Comparison of ENCODE assay signal across 25 cellular contexts in the genomic region with DNA sequence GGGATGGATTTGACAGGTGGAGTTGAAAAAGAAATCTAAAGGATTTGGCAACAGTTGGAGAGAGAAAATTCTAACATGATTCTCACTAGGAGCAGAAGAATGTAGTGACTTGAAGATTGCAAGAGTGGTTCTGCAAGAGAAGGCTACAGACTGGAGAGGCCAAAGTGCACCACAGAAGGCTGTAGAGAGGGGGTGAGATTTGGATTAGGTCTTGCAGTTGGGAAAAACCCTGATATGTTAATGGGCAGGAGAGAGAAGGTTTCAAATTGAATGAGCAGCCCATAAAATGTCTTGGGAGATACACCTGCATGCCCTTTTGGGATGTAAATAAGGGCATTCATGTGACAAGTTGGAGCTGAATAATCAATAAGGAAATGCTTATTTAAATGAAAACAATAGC. TPM values are rescaled to one million over a fixed set of nuclear protein-coding genes. Genes with fewer than 3 reads are reported as not detected.
DNase-seq lines count a peak whose midpoint lies in the region; ATAC-seq, FAIRE-seq and TF ChIP-seq lines count a peak whose summit lies in the region.
"Had no signal": no experiment of that assay in that cellular context is flagged by ENCODE, and none has a peak within 500 bp of the region (broad histone marks: within the 10 kb centered on the region; RNA-seq: fewer than 3 reads in every experiment).

No MANE protein-coding gene starts in this region.

- ATAC-seq in GM19463 (IDR thresholded peaks at IDR 0.05; ENCODE audit: unreplicated experiment) (peak; percentile 76), HG02588 (IDR thresholded peaks at IDR 0.05; ENCODE audit: unreplicated experiment) (peak; percentile 64), GM21423 (IDR thresholded peaks at IDR 0.05; ENCODE audit: unreplicated experiment) (no peak), HG02981 (IDR thresholded peaks at IDR 0.05; ENCODE audit: unreplicated experiment) (no peak)
- ATAC-seq: CD8-positive, alpha-beta T cell; T-cell had no signal

- TF ChIP-seq CTCF in bronchial epithelial cell (IDR thresholded peaks at IDR 0.05; ENCODE audit: insufficient read depth, low read length, severe bottlenecking), result no peak

- no peak for TF ChIP-seq POLR2A in GM12891 (IDR thresholded peaks at IDR 0.05; ENCODE audit: low read depth, low read length)

- peaks cover 2% of the 10 kb centered on the region for H3K36me3 ChIP-seq in bronchial epithelial cell (ENCODE audit: control insufficient read depth, insufficient read depth, low read length)

- no peaks in the 10 kb centered on the region for H3K27me3 ChIP-seq in bronchial epithelial cell (ENCODE audit: control insufficient read depth, insufficient read depth, low read length)

- no peak overlapping the region for H3K4me3 ChIP-seq in bronchial epithelial cell (ENCODE audit: low read depth, low read length)

- no peak for FAIRE-seq in GM12891 (lab: Jason Lieb, UNC)
- peak; percentile 23 for FAIRE-seq in bronchial epithelial cell (lab: Jason Lieb, UNC)
- FAIRE-seq: A204.1, H54 had no signal

- no peak for DNase-seq in GM12891 (ENCODE audit: insufficient read length, low spot score)
- DNase-seq in bronchial epithelial cell (ENCODE audit: low read depth), result no peak
- DNase-seq in activated CD4-positive, alpha-beta T cell treated with anti-CD3 and anti-CD28 coated beads for 1 hour, result no peak
- no peak for DNase-seq in retina
- DNase-seq: C1 segment of cervical spinal cord; CD8-positive, alpha-beta T cell; DMS 273 treated with DMSO at 0.1 percent for 48 hours; DMS79; EL; GDM1; MM.1S; NCI-H1417; NCI-H1694; NCI-H2029 treated with DMSO at 0.1 percent for 48 hours; NCI-H526 treated with DMSO at 0.1 percent for 48 hours; SHP77; T-cell had no signal

TF ChIP-seq in GM12891, 5 proteins besides CTCF, POLR2A, EP300 and RAD21:
- TF ChIP-seq PAX5 (IDR thresholded peaks at IDR 0.05; ENCODE audit: insufficient read depth, low read length, severe bottlenecking), result no peak
- TF ChIP-seq POU2F2 (IDR thresholded peaks at IDR 0.05; ENCODE audit: low read depth, low read length), result 0 out of 2 replicates have a peak, but pooled peaks have one; percentile 28
TF ChIP-seq in GM12891: peak in this region for 1.

RNA-seq across cellular contexts. Expression of a gene that starts 14.7 kb away (rescaled TPM):
- not detected for polyA plus RNA-seq in GM12891 (2012; ENCODE audit: low read depth, missing spikeins)
- 0.26 TPM in 2 replicates for total RNA-seq in bronchial epithelial cell
- total RNA-seq: CD8-positive, alpha-beta T cell; T-cell; T-helper 2 cell treated with Interferon-gamma antibody and Interleukin-4, amounts not matched to agents 100 ng/mL and 5 ng/mL, for 36 hours had no signal
- polyA plus RNA-seq: IgD-negative memory B cell had no signal

Comparison
In these comparisons a context has a peak if more than half of its experiments do, and no peak if none do; other contexts are left out.
1. ATAC-seq: peak in GM19463 (single experiment) and HG02588 (single experiment); none in GM21423 (single experiment) and HG02981 (single experiment).